Comparison of ENCODE assay signal across 1 cellular context in the genomic region with DNA sequence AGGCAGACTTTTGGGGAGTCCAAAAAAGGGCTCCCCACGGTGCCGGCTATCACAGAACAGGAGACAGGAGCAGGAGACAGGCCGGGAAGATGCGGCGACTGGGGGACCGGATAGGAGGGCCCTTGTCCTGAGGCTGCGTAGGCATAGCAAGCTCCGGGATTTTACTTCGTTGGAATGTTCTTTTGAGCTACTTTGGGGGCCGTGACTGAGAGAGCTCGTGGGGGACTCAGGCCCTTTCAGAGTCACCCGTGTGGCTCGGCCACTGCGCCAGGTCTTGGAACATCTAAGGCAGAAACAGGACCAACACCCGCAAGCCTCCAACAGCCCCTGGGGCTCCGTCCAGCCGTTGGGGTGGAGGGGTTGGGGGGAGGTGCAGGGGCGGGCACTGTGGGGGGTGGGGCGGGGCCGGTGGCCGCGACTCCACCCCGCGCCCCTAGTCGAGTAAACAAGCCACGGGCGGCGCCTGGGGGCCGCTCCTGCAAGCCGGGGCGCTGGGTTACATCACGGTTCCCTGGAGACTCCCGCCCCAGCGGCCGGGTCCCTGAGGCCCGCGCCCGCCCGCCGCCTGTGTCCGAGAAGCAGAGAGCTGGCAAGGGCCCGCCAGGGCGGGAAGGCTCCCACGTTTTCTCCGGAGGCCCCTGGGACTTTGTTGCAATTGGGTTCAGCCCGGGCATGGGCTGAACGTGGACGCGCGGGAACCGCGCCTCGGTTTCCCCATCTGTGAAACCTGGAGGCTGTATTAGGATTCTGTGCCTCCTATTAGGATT.
TF ChIP-seq lines count a peak whose summit lies in the region.

No MANE protein-coding gene starts in this region.

TF ChIP-seq in HepG2, 621 proteins besides CTCF, POLR2A, EP300 and RAD21 (continued from another document and continues in another):
- TF ChIP-seq, protein P1, sequence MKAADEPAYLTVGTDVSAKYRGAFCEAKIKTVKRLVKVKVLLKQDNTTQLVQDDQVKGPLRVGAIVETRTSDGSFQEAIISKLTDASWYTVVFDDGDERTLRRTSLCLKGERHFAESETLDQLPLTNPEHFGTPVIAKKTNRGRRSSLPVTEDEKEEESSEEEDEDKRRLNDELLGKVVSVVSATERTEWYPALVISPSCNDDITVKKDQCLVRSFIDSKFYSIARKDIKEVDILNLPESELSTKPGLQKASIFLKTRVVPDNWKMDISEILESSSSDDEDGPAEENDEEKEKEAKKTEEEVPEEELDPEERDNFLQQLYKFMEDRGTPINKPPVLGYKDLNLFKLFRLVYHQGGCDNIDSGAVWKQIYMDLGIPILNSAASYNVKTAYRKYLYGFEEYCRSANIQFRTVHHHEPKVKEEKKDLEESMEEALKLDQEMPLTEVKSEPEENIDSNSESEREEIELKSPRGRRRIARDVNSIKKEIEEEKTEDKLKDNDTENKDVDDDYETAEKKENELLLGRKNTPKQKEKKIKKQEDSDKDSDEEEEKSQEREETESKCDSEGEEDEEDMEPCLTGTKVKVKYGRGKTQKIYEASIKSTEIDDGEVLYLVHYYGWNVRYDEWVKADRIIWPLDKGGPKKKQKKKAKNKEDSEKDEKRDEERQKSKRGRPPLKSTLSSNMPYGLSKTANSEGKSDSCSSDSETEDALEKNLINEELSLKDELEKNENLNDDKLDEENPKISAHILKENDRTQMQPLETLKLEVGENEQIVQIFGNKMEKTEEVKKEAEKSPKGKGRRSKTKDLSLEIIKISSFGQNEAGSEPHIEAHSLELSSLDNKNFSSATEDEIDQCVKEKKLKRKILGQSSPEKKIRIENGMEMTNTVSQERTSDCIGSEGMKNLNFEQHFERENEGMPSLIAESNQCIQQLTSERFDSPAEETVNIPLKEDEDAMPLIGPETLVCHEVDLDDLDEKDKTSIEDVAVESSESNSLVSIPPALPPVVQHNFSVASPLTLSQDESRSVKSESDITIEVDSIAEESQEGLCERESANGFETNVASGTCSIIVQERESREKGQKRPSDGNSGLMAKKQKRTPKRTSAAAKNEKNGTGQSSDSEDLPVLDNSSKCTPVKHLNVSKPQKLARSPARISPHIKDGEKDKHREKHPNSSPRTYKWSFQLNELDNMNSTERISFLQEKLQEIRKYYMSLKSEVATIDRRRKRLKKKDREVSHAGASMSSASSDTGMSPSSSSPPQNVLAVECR (CRISPR knock-in tag; IDR thresholded peaks at IDR 0.05; ENCODE audit: borderline replicate concordance) = peak; percentile 64; the same call in 1 of the 2 replicates
- TF ChIP-seq ZNF350 (CRISPR knock-in tag; IDR thresholded peaks at IDR 0.05; ENCODE audit: borderline replicate concordance, low read depth) = peak; percentile 18; the same call in 1 of the 2 replicates
- TF ChIP-seq, protein P2, sequence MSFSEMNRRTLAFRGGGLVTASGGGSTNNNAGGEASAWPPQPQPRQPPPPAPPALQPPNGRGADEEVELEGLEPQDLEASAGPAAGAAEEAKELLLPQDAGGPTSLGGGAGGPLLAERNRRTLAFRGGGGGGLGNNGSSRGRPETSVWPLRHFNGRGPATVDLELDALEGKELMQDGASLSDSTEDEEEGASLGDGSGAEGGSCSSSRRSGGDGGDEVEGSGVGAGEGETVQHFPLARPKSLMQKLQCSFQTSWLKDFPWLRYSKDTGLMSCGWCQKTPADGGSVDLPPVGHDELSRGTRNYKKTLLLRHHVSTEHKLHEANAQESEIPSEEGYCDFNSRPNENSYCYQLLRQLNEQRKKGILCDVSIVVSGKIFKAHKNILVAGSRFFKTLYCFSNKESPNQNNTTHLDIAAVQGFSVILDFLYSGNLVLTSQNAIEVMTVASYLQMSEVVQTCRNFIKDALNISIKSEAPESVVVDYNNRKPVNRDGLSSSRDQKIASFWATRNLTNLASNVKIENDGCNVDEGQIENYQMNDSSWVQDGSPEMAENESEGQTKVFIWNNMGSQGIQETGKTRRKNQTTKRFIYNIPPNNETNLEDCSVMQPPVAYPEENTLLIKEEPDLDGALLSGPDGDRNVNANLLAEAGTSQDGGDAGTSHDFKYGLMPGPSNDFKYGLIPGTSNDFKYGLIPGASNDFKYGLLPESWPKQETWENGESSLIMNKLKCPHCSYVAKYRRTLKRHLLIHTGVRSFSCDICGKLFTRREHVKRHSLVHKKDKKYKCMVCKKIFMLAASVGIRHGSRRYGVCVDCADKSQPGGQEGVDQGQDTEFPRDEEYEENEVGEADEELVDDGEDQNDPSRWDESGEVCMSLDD (CRISPR knock-in tag; IDR thresholded peaks at IDR 0.05; ENCODE audit: borderline replicate concordance) = no peak; the same call in 1 of the 2 replicates
- TF ChIP-seq ZSCAN12 (CRISPR knock-in tag; IDR thresholded peaks at IDR 0.05) = no peak
- TF ChIP-seq TBX2 (CRISPR knock-in tag; IDR thresholded peaks at IDR 0.05; ENCODE audit: borderline replicate concordance) = peak; percentile 65
- TF ChIP-seq ARID2 (CRISPR knock-in tag; IDR thresholded peaks at IDR 0.05; ENCODE audit: borderline replicate concordance) = no peak
- TF ChIP-seq FOXP1 (IDR thresholded peaks at IDR 0.05) = no peak
- TF ChIP-seq FOXP1 (CRISPR knock-in tag; IDR thresholded peaks at IDR 0.05) = peak; percentile 60; the same call in 1 of the 2 replicates
- TF ChIP-seq, protein P3, sequence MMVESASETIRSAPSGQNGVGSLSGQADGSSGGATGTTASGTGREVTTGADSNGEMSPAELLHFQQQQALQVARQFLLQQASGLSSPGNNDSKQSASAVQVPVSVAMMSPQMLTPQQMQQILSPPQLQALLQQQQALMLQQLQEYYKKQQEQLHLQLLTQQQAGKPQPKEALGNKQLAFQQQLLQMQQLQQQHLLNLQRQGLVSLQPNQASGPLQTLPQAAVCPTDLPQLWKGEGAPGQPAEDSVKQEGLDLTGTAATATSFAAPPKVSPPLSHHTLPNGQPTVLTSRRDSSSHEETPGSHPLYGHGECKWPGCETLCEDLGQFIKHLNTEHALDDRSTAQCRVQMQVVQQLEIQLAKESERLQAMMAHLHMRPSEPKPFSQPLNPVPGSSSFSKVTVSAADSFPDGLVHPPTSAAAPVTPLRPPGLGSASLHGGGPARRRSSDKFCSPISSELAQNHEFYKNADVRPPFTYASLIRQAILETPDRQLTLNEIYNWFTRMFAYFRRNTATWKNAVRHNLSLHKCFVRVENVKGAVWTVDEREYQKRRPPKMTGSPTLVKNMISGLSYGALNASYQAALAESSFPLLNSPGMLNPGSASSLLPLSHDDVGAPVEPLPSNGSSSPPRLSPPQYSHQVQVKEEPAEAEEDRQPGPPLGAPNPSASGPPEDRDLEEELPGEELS (CRISPR knock-in tag; IDR thresholded peaks at IDR 0.05) = peak; percentile 65; the same call in 1 of the 2 replicates
- TF ChIP-seq POLR2AphosphoS5 (IDR thresholded peaks at IDR 0.05; ENCODE audit: low read depth, low read length) = peak; percentile 48
- no peak for TF ChIP-seq ZNF775 (CRISPR knock-in tag; IDR thresholded peaks at IDR 0.05; ENCODE audit: borderline replicate concordance)
- TF ChIP-seq XRCC5 (optimal IDR thresholded peaks at IDR 0.05; ENCODE audit: low read length) = peak; percentile 10
- peak; percentile 12 for TF ChIP-seq SAP130 (CRISPR knock-in tag; IDR thresholded peaks at IDR 0.05; ENCODE audit: low read depth)
- TF ChIP-seq, protein P4, sequence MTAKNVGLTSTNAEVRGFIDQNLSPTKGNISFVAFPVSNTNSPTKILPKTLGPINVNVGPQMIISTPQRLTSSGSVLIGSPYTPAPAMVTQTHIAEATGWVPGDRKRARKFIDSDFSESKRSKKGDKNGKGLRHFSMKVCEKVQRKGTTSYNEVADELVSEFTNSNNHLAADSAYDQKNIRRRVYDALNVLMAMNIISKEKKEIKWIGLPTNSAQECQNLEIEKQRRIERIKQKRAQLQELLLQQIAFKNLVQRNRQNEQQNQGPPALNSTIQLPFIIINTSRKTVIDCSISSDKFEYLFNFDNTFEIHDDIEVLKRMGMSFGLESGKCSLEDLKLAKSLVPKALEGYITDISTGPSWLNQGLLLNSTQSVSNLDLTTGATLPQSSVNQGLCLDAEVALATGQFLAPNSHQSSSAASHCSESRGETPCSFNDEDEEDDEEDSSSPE (CRISPR knock-in tag; IDR thresholded peaks at IDR 0.05) = peak; percentile 57; the same call in 1 of the 2 replicates
- TF ChIP-seq, protein P5, sequence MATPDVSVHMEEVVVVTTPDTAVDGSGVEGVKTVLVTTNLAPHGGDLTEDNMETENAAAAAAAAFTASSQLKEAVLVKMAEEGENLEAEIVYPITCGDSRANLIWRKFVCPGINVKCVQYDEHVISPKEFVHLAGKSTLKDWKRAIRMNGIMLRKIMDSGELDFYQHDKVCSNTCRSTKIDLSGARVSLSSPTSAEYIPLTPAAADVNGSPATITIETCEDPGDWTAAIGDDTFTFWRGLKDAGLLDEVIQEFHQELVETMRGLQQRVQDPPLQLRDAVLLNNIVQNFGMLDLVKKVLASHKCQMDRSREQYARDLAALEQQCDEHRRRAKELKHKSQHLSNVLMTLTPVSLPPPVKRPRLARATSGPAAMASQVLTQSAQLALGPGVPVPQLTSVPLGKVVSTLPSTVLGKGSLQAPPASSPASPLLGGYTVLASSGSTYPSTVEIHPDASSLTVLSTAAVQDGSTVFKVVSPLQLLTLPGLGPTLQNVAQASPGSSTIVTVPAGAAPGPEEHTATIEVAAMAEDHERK (CRISPR knock-in tag; IDR thresholded peaks at IDR 0.05; ENCODE audit: low read depth) = no peak
- TF ChIP-seq, protein P6, sequence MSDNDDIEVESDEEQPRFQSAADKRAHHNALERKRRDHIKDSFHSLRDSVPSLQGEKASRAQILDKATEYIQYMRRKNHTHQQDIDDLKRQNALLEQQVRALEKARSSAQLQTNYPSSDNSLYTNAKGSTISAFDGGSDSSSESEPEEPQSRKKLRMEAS (IDR thresholded peaks at IDR 0.05) = peak; percentile 45; the same call in 1 of the 2 replicates
- TF ChIP-seq RXRB (CRISPR knock-in tag; IDR thresholded peaks at IDR 0.05; ENCODE audit: borderline replicate concordance) = peak; percentile 24; the same call in 1 of the 2 replicates
- TF ChIP-seq U2AF1 (optimal IDR thresholded peaks at IDR 0.05; ENCODE audit: low read depth, low read length) = peak; percentile 45
- TF ChIP-seq RXRA (CRISPR knock-in tag; IDR thresholded peaks at IDR 0.05) = peak; percentile 65
- no peak for TF ChIP-seq ZNF432 (CRISPR knock-in tag; IDR thresholded peaks at IDR 0.05; ENCODE audit: borderline replicate concordance)
- peak; percentile 51 for TF ChIP-seq ZFX (CRISPR knock-in tag; IDR thresholded peaks at IDR 0.05; ENCODE audit: low read depth)
- TF ChIP-seq MYC (CRISPR knock-in tag; IDR thresholded peaks at IDR 0.05; ENCODE audit: borderline replicate concordance) = peak; percentile 38; the same call in 1 of the 2 replicates
- peak; percentile 40; the same call in 1 of the 2 replicates for TF ChIP-seq ZNF225 (CRISPR knock-in tag; IDR thresholded peaks at IDR 0.05)
- no peak for TF ChIP-seq TGIF2 (CRISPR knock-in tag; IDR thresholded peaks at IDR 0.05)
- TF ChIP-seq, protein P7, sequence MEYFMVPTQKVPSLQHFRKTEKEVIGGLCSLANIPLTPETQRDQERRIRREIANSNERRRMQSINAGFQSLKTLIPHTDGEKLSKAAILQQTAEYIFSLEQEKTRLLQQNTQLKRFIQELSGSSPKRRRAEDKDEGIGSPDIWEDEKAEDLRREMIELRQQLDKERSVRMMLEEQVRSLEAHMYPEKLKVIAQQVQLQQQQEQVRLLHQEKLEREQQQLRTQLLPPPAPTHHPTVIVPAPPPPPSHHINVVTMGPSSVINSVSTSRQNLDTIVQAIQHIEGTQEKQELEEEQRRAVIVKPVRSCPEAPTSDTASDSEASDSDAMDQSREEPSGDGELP (IDR thresholded peaks at IDR 0.05; ENCODE audit: borderline replicate concordance, low read depth) = 0 out of 2 replicates have a peak, but pooled peaks have one; percentile 12
- TF ChIP-seq, protein P8, sequence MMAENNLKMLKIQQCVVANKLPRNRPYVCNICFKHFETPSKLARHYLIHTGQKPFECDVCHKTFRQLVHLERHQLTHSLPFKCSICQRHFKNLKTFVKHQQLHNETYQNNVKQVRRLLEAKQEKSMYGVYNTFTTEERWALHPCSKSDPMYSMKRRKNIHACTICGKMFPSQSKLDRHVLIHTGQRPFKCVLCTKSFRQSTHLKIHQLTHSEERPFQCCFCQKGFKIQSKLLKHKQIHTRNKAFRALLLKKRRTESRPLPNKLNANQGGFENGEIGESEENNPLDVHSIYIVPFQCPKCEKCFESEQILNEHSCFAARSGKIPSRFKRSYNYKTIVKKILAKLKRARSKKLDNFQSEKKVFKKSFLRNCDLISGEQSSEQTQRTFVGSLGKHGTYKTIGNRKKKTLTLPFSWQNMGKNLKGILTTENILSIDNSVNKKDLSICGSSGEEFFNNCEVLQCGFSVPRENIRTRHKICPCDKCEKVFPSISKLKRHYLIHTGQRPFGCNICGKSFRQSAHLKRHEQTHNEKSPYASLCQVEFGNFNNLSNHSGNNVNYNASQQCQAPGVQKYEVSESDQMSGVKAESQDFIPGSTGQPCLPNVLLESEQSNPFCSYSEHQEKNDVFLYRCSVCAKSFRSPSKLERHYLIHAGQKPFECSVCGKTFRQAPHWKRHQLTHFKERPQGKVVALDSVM (CRISPR knock-in tag; IDR thresholded peaks at IDR 0.05) = peak; percentile 66; the same call in 1 of the 2 replicates
- TF ChIP-seq, protein P9, sequence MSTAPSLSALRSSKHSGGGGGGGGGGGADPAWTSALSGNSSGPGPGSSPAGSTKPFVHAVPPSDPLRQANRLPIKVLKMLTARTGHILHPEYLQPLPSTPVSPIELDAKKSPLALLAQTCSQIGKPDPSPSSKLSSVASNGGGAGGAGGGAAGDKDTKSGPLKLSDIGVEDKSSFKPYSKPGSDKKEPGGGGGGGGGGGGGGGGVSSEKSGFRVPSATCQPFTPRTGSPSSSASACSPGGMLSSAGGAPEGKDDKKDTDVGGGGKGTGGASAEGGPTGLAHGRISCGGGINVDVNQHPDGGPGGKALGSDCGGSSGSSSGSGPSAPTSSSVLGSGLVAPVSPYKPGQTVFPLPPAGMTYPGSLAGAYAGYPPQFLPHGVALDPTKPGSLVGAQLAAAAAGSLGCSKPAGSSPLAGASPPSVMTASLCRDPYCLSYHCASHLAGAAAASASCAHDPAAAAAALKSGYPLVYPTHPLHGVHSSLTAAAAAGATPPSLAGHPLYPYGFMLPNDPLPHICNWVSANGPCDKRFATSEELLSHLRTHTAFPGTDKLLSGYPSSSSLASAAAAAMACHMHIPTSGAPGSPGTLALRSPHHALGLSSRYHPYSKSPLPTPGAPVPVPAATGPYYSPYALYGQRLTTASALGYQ (CRISPR knock-in tag; IDR thresholded peaks at IDR 0.05) = 0 out of 2 replicates have a peak, but pooled peaks have one; percentile 45
- TF ChIP-seq ASH2L (IDR thresholded peaks at IDR 0.05; ENCODE audit: insufficient read length, low read depth, low read length) = peak; percentile 20
